ENCODE assay signal across 1 cellular context in genomic region chr10:7491949-7492659, GRCh38.
A peak's percentile ranks its signal among the peaks of the same experiment; 100 is the strongest.
TF ChIP-seq lines count a peak whose summit lies in the region.

No MANE protein-coding gene starts in this region.

TF ChIP-seq in GM12878, 131 proteins besides CTCF, POLR2A, EP300 and RAD21 (continued from another document and continues in another):
- TF ChIP-seq SP1 (IDR thresholded peaks at IDR 0.05; ENCODE audit: low read depth, low read length) (peak; percentile 34), ZNF687 (IDR thresholded peaks at IDR 0.05) (peak; percentile 47; the same call in 1 of the 2 replicates), EZH2 (IDR thresholded peaks at IDR 0.05; ENCODE audit: borderline replicate concordance, control insufficient read depth, low read depth, low read length) (no peak), CUX1 (IDR thresholded peaks at IDR 0.05; ENCODE audit: insufficient replicate concordance, low read depth, low read length) (no peak), EGR1 (IDR thresholded peaks at IDR 0.05; ENCODE audit: borderline replicate concordance in 1 of 2, low read depth in 2 of 2, low read length in 2 of 2) (no peak), RFX5 (IDR thresholded peaks at IDR 0.05; ENCODE audit: low read depth, low read length) (no peak), TCF7 (IDR thresholded peaks at IDR 0.05; ENCODE audit: borderline replicate concordance) (no peak), PRDM15 (CRISPR knock-in tag; IDR thresholded peaks at IDR 0.05) (no peak), IRF4 (IDR thresholded peaks at IDR 0.05; ENCODE audit: low read depth, low read length) (no peak), EED (IDR thresholded peaks at IDR 0.05; ENCODE audit: low read depth) (no peak), CEBPB (IDR thresholded peaks at IDR 0.05; ENCODE audit: borderline replicate concordance in 1 of 2, low read depth in 2 of 2, low read length in 2 of 2) (no peak), SUPT20H (IDR thresholded peaks at IDR 0.05; ENCODE audit: borderline replicate concordance, control insufficient read depth, low read depth, low read length) (no peak), IRF3 (IDR thresholded peaks at IDR 0.05) (no peak), MXI1 (IDR thresholded peaks at IDR 0.05; ENCODE audit: low read depth, low read length) (0 out of 2 replicates have a peak, but pooled peaks have one; percentile 38), KDM1A (IDR thresholded peaks at IDR 0.05; ENCODE audit: borderline replicate concordance) (no peak), TARDBP (IDR thresholded peaks at IDR 0.05; ENCODE audit: borderline replicate concordance) (no peak), CBFB (IDR thresholded peaks at IDR 0.05; ENCODE audit: low read depth) (peak; percentile 63; the same call in 1 of the 2 replicates), HDGF (IDR thresholded peaks at IDR 0.05) (no peak), RELA (IDR thresholded peaks at IDR 0.05; ENCODE audit: borderline replicate concordance, partially characterized antibody) (no peak), ZBTB33 (IDR thresholded peaks at IDR 0.05) (no peak), HDAC2 (IDR thresholded peaks at IDR 0.05) (no peak), SMAD5 (IDR thresholded peaks at IDR 0.05; ENCODE audit: low read depth) (no peak), SRF (IDR thresholded peaks at IDR 0.05; ENCODE audit: low read depth in 2 of 2, low read length in 2 of 2) (no peak), JUNB (IDR thresholded peaks at IDR 0.05) (no peak; the same call in 1 of the 2 replicates), BCL11A (IDR thresholded peaks at IDR 0.05; ENCODE audit: low read depth, low read length) (peak; percentile 53; the same call in 1 of the 2 replicates), FOS (IDR thresholded peaks at IDR 0.05; ENCODE audit: borderline replicate concordance, extremely low read depth, insufficient read length) (no peak), MYB (IDR thresholded peaks at IDR 0.05; ENCODE audit: borderline replicate concordance, low read depth, low read length) (peak; percentile 25; the same call in 1 of the 2 replicates), JUND (IDR thresholded peaks at IDR 0.05; ENCODE audit: low read depth, low read length) (no peak), ESRRA (IDR thresholded peaks at IDR 0.05; ENCODE audit: low read length) (no peak), BRCA1 (IDR thresholded peaks at IDR 0.05; ENCODE audit: low read depth, low read length) (no peak), KLF5 (IDR thresholded peaks at IDR 0.05; ENCODE audit: partially characterized antibody) (no peak), SREBF2 (IDR thresholded peaks at IDR 0.05; ENCODE audit: low read length) (no peak), TCF12 (IDR thresholded peaks at IDR 0.05; ENCODE audit: low read depth, low read length) (no peak), TCF3 (IDR thresholded peaks at IDR 0.05; ENCODE audit: borderline replicate concordance, insufficient read depth, low read depth, low read length) (no peak), FOXK2 (IDR thresholded peaks at IDR 0.05) (no peak), MEF2A (IDR thresholded peaks at IDR 0.05; ENCODE audit: insufficient read depth, low read depth, low read length) (peak; percentile 74), TBL1XR1 (IDR thresholded peaks at IDR 0.05; ENCODE audit: low read depth, low read length) (no peak)
- TF ChIP-seq, protein P1, sequence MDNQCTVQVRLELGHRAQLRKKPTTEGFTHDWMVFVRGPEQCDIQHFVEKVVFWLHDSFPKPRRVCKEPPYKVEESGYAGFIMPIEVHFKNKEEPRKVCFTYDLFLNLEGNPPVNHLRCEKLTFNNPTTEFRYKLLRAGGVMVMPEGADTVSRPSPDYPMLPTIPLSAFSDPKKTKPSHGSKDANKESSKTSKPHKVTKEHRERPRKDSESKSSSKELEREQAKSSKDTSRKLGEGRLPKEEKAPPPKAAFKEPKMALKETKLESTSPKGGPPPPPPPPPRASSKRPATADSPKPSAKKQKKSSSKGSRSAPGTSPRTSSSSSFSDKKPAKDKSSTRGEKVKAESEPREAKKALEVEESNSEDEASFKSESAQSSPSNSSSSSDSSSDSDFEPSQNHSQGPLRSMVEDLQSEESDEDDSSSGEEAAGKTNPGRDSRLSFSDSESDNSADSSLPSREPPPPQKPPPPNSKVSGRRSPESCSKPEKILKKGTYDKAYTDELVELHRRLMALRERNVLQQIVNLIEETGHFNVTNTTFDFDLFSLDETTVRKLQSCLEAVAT (IDR thresholded peaks at IDR 0.05) = 0 out of 2 replicates have a peak, but pooled peaks have one; percentile 54
- TF ChIP-seq, protein P2, sequence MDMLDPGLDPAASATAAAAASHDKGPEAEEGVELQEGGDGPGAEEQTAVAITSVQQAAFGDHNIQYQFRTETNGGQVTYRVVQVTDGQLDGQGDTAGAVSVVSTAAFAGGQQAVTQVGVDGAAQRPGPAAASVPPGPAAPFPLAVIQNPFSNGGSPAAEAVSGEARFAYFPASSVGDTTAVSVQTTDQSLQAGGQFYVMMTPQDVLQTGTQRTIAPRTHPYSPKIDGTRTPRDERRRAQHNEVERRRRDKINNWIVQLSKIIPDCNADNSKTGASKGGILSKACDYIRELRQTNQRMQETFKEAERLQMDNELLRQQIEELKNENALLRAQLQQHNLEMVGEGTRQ (IDR thresholded peaks at IDR 0.05; ENCODE audit: borderline replicate concordance, low read depth, low read length) = no peak
- TF ChIP-seq, protein P3, sequence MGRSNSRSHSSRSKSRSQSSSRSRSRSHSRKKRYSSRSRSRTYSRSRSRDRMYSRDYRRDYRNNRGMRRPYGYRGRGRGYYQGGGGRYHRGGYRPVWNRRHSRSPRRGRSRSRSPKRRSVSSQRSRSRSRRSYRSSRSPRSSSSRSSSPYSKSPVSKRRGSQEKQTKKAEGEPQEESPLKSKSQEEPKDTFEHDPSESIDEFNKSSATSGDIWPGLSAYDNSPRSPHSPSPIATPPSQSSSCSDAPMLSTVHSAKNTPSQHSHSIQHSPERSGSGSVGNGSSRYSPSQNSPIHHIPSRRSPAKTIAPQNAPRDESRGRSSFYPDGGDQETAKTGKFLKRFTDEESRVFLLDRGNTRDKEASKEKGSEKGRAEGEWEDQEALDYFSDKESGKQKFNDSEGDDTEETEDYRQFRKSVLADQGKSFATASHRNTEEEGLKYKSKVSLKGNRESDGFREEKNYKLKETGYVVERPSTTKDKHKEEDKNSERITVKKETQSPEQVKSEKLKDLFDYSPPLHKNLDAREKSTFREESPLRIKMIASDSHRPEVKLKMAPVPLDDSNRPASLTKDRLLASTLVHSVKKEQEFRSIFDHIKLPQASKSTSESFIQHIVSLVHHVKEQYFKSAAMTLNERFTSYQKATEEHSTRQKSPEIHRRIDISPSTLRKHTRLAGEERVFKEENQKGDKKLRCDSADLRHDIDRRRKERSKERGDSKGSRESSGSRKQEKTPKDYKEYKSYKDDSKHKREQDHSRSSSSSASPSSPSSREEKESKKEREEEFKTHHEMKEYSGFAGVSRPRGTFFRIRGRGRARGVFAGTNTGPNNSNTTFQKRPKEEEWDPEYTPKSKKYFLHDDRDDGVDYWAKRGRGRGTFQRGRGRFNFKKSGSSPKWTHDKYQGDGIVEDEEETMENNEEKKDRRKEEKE (IDR thresholded peaks at IDR 0.05) = no peak
